Comparison of ENCODE assay signal across 19 cellular contexts in genomic region chr1:218604217-218604616, GRCh38.
DNase-seq lines count a peak whose midpoint lies in the region; ATAC-seq and TF ChIP-seq lines count a peak whose summit lies in the region.
"Had no signal": no experiment of that assay in that cellular context is flagged by ENCODE, and none has a peak within 500 bp of the region (broad histone marks: within the 10 kb centered on the region; RNA-seq: fewer than 3 reads in every experiment).

No MANE protein-coding gene starts in this region.

- H4K8ac ChIP-seq in IMR-90 (ENCODE audit: low read depth in 2 of 2, low read length in 2 of 2): no peak overlapping the region

- POLR2A ChIA-PET in IMR-90 (lab: Charles Lee; ENCODE audit: unreplicated experiment) (no interaction called here), Panc1 (lab: Charles Lee) (no interaction called here)

- H2AFZ ChIP-seq in IMR-90 (replicated peaks; ENCODE audit: low read length, poor library complexity): no peak overlapping the region

- H3K27me3 ChIP-seq in IMR-90 (ENCODE audit: control insufficient read depth, insufficient read depth, low read length): no peaks in the 10 kb centered on the region
- no peaks in the 10 kb centered on the region for H3K27me3 ChIP-seq in Panc1 (ENCODE audit: control insufficient read depth, insufficient read depth, low read length)
- H3K27me3 ChIP-seq: BLaER1 treated with 17β-estradiol and CSF1 and Interleukin-3, amounts not matched to agents 10 nM and 100 nM had no signal

- in situ Hi-C loops in IMR-90 (cut with MboI; ENCODE audit: low sequenced_read_pairs): no loop called here
- in situ Hi-C loops in Panc1 (cut with HindIII; ENCODE audit: low pct_unique_long_range_greater_than_20kb, low sequenced_read_pairs): no loop called here

- H3K23ac ChIP-seq in IMR-90 (ENCODE audit: low read depth, low read length): no peak overlapping the region

- H3K9me3 ChIP-seq in IMR-90 (ENCODE audit: control insufficient read depth, insufficient read depth, low read length) (peaks cover 5% of the 10 kb centered on the region; the same call in 1 of the 2 replicates), Panc1 (ENCODE audit: control insufficient read depth, insufficient read depth, low read depth, low read length) (peaks cover 15% of the 10 kb centered on the region; the same call in 1 of the 2 replicates)

- H2AK9ac ChIP-seq in IMR-90 (replicated peaks; ENCODE audit: low read depth, low read length, poor library complexity): no peak overlapping the region

- H3K9me1 ChIP-seq in IMR-90 (ENCODE audit: insufficient read depth, low read length): no peaks in the 10 kb centered on the region

- no peak overlapping the region for H3K4ac ChIP-seq in IMR-90 (ENCODE audit: low read depth, low read length)

- no CpG with 5 or more reads among the region's 1 CpG for WGBS in IMR-90 (ENCODE audit: extremely low coverage in 2 of 2, insufficient read length in 1 of 2), 2 experiments

- dilution Hi-C loops in IMR-90 (cut with HindIII; ENCODE audit: low sequenced_read_pairs, unreplicated experiment): no loop called here

- TF ChIP-seq RAD21 in IMR-90 (IDR thresholded peaks at IDR 0.05; ENCODE audit: low read length): no peak

- no peak overlapping the region for H3K14ac ChIP-seq in IMR-90 (replicated peaks; ENCODE audit: low read depth, low read length)

- ATAC-seq in IMR-90 (ENCODE audit: low read depth): peak; percentile 49
- ATAC-seq in Panc1: no peak
- ATAC-seq in SK-N-SH treated with all-trans-retinoic acid at 6 μM for 48 hours: peak; percentile 57
- no peak for ATAC-seq in GM19324 (IDR thresholded peaks at IDR 0.05; ENCODE audit: low FRiP score, unreplicated experiment)
- no peak for ATAC-seq in GM21619 (IDR thresholded peaks at IDR 0.05; ENCODE audit: unreplicated experiment)
- ATAC-seq: A549; CD8-positive, alpha-beta T cell had no signal

- CTCF ChIA-PET in IMR-90 (lab: Yijun Ruan, JAX): interaction anchor here (0.6 kb wide), 1 partner anchor 304 kb away, joined by 3 read pairs; no protein-coding TSS in a partner anchor
- CTCF ChIA-PET in Panc1 (lab: Charles Lee): no interaction called here

- H4K20me1 ChIP-seq in IMR-90 (ENCODE audit: insufficient read depth, low read length): no peaks in the 10 kb centered on the region
- H4K20me1 ChIP-seq: BLaER1 treated with 17β-estradiol and CSF1 and Interleukin-3, amounts not matched to agents 10 nM and 100 nM had no signal

- no peak for TF ChIP-seq CTCF in IMR-90 (conservative IDR thresholded peaks at IDR 0.05; ENCODE audit: low read depth, low read length)
- no peak for TF ChIP-seq CTCF in Panc1 (IDR thresholded peaks at IDR 0.05)

- no peak overlapping the region for H4K91ac ChIP-seq in IMR-90 (ENCODE audit: insufficient read depth, low read depth, low read length)

- H2BK120ac ChIP-seq in IMR-90 (ENCODE audit: low read depth, low read length): no peak overlapping the region

- H3K9ac ChIP-seq in IMR-90 (ENCODE audit: low read depth, low read length): no peak overlapping the region
- H3K9ac ChIP-seq: BLaER1 treated with 17β-estradiol and CSF1 and Interleukin-3, amounts not matched to agents 10 nM and 100 nM had no signal

- no peak overlapping the region for H2AK5ac ChIP-seq in IMR-90 (ENCODE audit: low read depth, low read length)

- no peak overlapping the region for H2BK20ac ChIP-seq in IMR-90 (ENCODE audit: low read depth, low read length)

- BruUV-seq in IMR-90 (replicated peaks; lab: Mats Ljungman, UMichigan) (no TSS peak), Panc1 (replicated peaks; lab: Mats Ljungman, UMichigan) (no TSS peak)

- TF ChIP-seq POLR2A in IMR-90 (IDR thresholded peaks at IDR 0.05; ENCODE audit: low read depth, low read length): no peak

- H3K27ac ChIP-seq in IMR-90 (ENCODE audit: insufficient read depth, low read length) (no peak overlapping the region), Panc1 (ENCODE audit: low read length) (peak overlapping the region; percentile 26; the same call in 1 of the 2 replicates)
- H3K27ac ChIP-seq: 22Rv1; BLaER1 treated with 17β-estradiol and CSF1 and Interleukin-3, amounts not matched to agents 10 nM and 100 nM; C4-2B had no signal

- no peak overlapping the region for H2BK15ac ChIP-seq in IMR-90 (ENCODE audit: low read depth, low read length)

- peak; percentile 58 for DNase-seq in IMR-90
- no peak for DNase-seq in Panc1 (ENCODE audit: low read depth, low spot score)
- DNase-seq in iris pigment epithelial cell (ENCODE audit: low read depth): peak; percentile 47
- no peak for DNase-seq in OCI-M1 (lab: John Stamatoyannopoulos, UW)
- DNase-seq in activated CD8-positive, alpha-beta memory T cell treated with anti-CD3 and anti-CD28 coated beads, Interleukin-2, amount 50 U/mL, for 48 hours: no peak
- DNase-seq: AML-193; Caco-2; Calu3; CD4-positive, alpha-beta T cell; CD8-positive, alpha-beta T cell; DMS79 treated with DMSO at 0.1 percent for 48 hours; GF-D8 had no signal

- no peaks in the 10 kb centered on the region; the same call in 1 of the 2 replicates for H3K4me1 ChIP-seq in IMR-90 (ENCODE audit: control insufficient read depth, insufficient read depth, low read length)
- no peaks in the 10 kb centered on the region for H3K4me1 ChIP-seq in Panc1 (ENCODE audit: control insufficient read depth, insufficient read depth, low read length)
- H3K4me1 ChIP-seq: BLaER1 treated with 17β-estradiol and CSF1 and Interleukin-3, amounts not matched to agents 10 nM and 100 nM; Caco-2 had no signal

- H3K56ac ChIP-seq in IMR-90 (ENCODE audit: extremely low read depth, insufficient read depth, low read length): no peak overlapping the region

- H3K18ac ChIP-seq in IMR-90 (ENCODE audit: low read depth, low read length): peak overlapping the region; percentile 91; the same call in 1 of the 2 replicates

- intact Hi-C loops in IMR-90 (cut with micrococcal nuclease) (no loop called here), Panc1 (cut with micrococcal nuclease; ENCODE audit: unreplicated experiment) (no loop called here)

- H3K79me1 ChIP-seq in IMR-90 (ENCODE audit: low read depth in 1 of 2, low read length in 2 of 2): no peaks in the 10 kb centered on the region

- H4K5ac ChIP-seq in IMR-90 (ENCODE audit: low read depth, low read length): peak overlapping the region; percentile 90; the same call in 1 of the 2 replicates

- no peak overlapping the region for H2BK5ac ChIP-seq in IMR-90 (ENCODE audit: low read depth, low read length, poor library complexity, severe bottlenecking)

- no peak overlapping the region for H3K4me2 ChIP-seq in IMR-90 (ENCODE audit: low read depth, low read length)
- H3K4me2 ChIP-seq: A549; BLaER1 treated with 17β-estradiol and CSF1 and Interleukin-3, amounts not matched to agents 10 nM and 100 nM had no signal

- H3K4me3 ChIP-seq in IMR-90 (ENCODE audit: insufficient read depth, low read depth, low read length): no peak overlapping the region
- no peak overlapping the region for H3K4me3 ChIP-seq in Panc1 (ENCODE audit: low read depth in 2 of 2, low read length in 2 of 2)
- H3K4me3 ChIP-seq: A549; BLaER1 treated with 17β-estradiol and CSF1 and Interleukin-3, amounts not matched to agents 10 nM and 100 nM had no signal

- H3K36me3 ChIP-seq in IMR-90 (ENCODE audit: control insufficient read depth, insufficient read depth, low read length) (no peaks in the 10 kb centered on the region), Panc1 (ENCODE audit: control insufficient read depth, insufficient read depth, low read length) (no peaks in the 10 kb centered on the region)
- H3K36me3 ChIP-seq: BLaER1 treated with 17β-estradiol and CSF1 and Interleukin-3, amounts not matched to agents 10 nM and 100 nM had no signal

TF ChIP-seq in IMR-90, 13 proteins besides CTCF, POLR2A, EP300 and RAD21 (continues in another document):
- no peak for TF ChIP-seq ELK1 (IDR thresholded peaks at IDR 0.05; ENCODE audit: borderline replicate concordance, low read depth, low read length)
- TF ChIP-seq SMC3 (IDR thresholded peaks at IDR 0.05; ENCODE audit: low read depth, low read length): no peak
- no peak for TF ChIP-seq MAZ (IDR thresholded peaks at IDR 0.05; ENCODE audit: borderline replicate concordance, low read depth, low read length)
- TF ChIP-seq MXI1 (IDR thresholded peaks at IDR 0.05; ENCODE audit: borderline replicate concordance, low read depth, low read length): no peak
- no peak for TF ChIP-seq CEBPB (IDR thresholded peaks at IDR 0.05; ENCODE audit: low read depth, low read length)
- no peak for TF ChIP-seq FOS (IDR thresholded peaks at IDR 0.05; ENCODE audit: low read depth, low read length)
- TF ChIP-seq NFE2L2 (IDR thresholded peaks at IDR 0.05; ENCODE audit: low read depth, low read length): no peak
- no peak for TF ChIP-seq BHLHE40 (IDR thresholded peaks at IDR 0.05; ENCODE audit: low read depth, low read length)

TF ChIP-seq in SK-N-SH treated with all-trans-retinoic acid at 6 μM for 48 hours, 23 proteins besides CTCF, POLR2A, EP300 and RAD21 (continues in another document):
- TF ChIP-seq CSRNP3 (CRISPR knock-in tag; IDR thresholded peaks at IDR 0.05) (no peak), OSR1 (CRISPR knock-in tag; IDR thresholded peaks at IDR 0.05) (no peak), RARB (CRISPR knock-in tag; IDR thresholded peaks at IDR 0.05) (no peak), ZNF565 (CRISPR knock-in tag; conservative IDR thresholded peaks at IDR 0.05; ENCODE audit: low read depth) (no peak), CSDC2 (CRISPR knock-in tag; IDR thresholded peaks at IDR 0.05) (no peak), ZC3H10 (CRISPR knock-in tag; IDR thresholded peaks at IDR 0.05) (no peak), ZFP3 (CRISPR knock-in tag; IDR thresholded peaks at IDR 0.05) (no peak)

Comparison
In these comparisons a context has a peak if more than half of its experiments do, and no peak if none do; other contexts are left out.
1. ATAC-seq: peak in IMR-90 (single experiment) and SK-N-SH treated with all-trans-retinoic acid at 6 μM for 48 hours (single experiment); none in Panc1 (single experiment), GM19324 (single experiment) and GM21619 (single experiment).
2. DNase-seq: peak in IMR-90 (single experiment) and iris pigment epithelial cell (single experiment); none in Panc1 (single experiment), OCI-M1 (single experiment) and activated CD8-positive, alpha-beta memory T cell treated with anti-CD3 and anti-CD28 coated beads, Interleukin-2, amount 50 U/mL, for 48 hours (single experiment).